9 cellular contexts compared by ENCODE assay signal in the genomic region with DNA sequence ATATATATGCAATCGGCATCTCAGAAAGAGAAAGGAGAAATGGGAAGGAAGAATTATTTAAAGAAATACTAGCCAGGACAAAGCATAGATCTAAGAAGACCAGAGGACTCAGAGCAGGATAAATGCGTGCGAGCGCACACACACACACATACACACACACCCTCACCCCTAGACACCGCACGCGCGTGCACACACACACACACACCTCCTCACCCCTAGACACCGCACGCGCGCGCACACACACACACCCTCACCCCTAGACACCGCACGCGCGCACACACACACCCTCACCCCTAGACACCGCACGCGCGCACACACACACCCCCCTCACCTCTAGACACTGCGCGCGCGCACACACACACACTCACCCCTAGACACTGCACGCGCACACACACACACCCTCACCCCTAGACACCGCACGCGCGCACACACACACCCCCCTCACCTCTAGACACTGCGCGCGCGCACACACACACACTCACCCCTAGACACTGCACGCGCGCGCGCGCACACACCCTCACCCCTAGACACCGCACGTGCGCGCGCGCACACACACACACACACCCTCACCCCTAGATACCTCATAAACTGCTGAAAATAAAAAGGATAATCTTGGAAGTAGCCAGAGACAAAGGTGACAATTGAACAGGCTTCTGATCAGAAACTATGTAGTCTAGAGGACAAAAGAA. TPM values are rescaled to one million over a fixed set of nuclear protein-coding genes. Genes with fewer than 3 reads are reported as not detected.
DNase-seq lines count a peak whose midpoint lies in the region; ATAC-seq, FAIRE-seq and TF ChIP-seq lines count a peak whose summit lies in the region.
"Not testable (repeated sequence)": the region's sequence is repeated elsewhere in the genome, so short reads cannot be mapped to it uniquely, and the experiment has no call there.
"Had no signal": no experiment of that assay in that cellular context is flagged by ENCODE, and none has a peak within 500 bp of the region (broad histone marks: within the 10 kb centered on the region; RNA-seq: fewer than 3 reads in every experiment).

No MANE protein-coding gene starts in this region.

- peaks cover 16% of the 10 kb centered on the region for H3K9me3 Mint-ChIP-seq in T-helper 2 cell treated with Interferon-gamma antibody and Interleukin-4, amounts not matched to agents 5 μg/mL and 100 μg/mL, for 36 hours
- peaks cover 15% of the 10 kb centered on the region for H3K9me3 Mint-ChIP-seq in activated T-cell treated with anti-CD3 and anti-CD28 coated beads, Interleukin-2, amount 50 U/mL, for 24 hours
- H3K9me3 Mint-ChIP-seq in activated naive CD4-positive, alpha-beta T cell treated with anti-CD3 and anti-CD28 coated beads, Interleukin-2, amount 10 ng/mL, durations not matched to agents 7 days and 5 days; natural killer cell: not testable (repeated sequence)
- H3K9me3 Mint-ChIP-seq in stimulated activated naive CD8-positive, alpha-beta T cell treated with anti-CD3 and anti-CD28 coated beads, Interleukin-15, Interleukin-2, amounts not matched to agents 100 ng/mL and 50 ng/mL, for 24 hours = peaks cover 11% of the 10 kb centered on the region

- H3K36me3 Mint-ChIP-seq in T-helper 2 cell treated with Interferon-gamma antibody and Interleukin-4, amounts not matched to agents 5 μg/mL and 100 μg/mL, for 36 hours (ENCODE audit: low read depth); activated T-cell treated with anti-CD3 and anti-CD28 coated beads, Interleukin-2, amount 50 U/mL, for 24 hours (ENCODE audit: low read depth); activated naive CD4-positive, alpha-beta T cell treated with anti-CD3 and anti-CD28 coated beads, Interleukin-2, amount 10 ng/mL, durations not matched to agents 7 days and 5 days; natural killer cell; stimulated activated naive CD8-positive, alpha-beta T cell treated with anti-CD3 and anti-CD28 coated beads, Interleukin-15, Interleukin-2, amounts not matched to agents 100 ng/mL and 50 ng/mL, for 24 hours (ENCODE audit: low read depth): not testable (repeated sequence)

- H2AFZ ChIP-seq in GM12878 (ENCODE audit: control insufficient read depth, low read depth, low read length) = not testable (repeated sequence)

- not testable (repeated sequence) for FAIRE-seq in GM12878 (lab: Jason Lieb, UNC)

- H3K27me3 ChIP-seq in GM12878 (replicated peaks in 1 of 2; ENCODE audit: control insufficient read depth in 2 of 2, insufficient read depth in 2 of 2, low read length in 1 of 2); endocrine pancreas (ENCODE audit: control insufficient read depth, insufficient read depth, low read length): not testable (repeated sequence)

- intact Hi-C loops in GM12878 (cut with micrococcal nuclease; ENCODE audit: unreplicated experiment); natural killer cell (cut with micrococcal nuclease): not testable (repeated sequence)

- H4K20me1 ChIP-seq in GM12878 (ENCODE audit: control insufficient read depth, insufficient read depth) = not testable (repeated sequence)

- ATAC-seq in GM12878, natural killer cell: not testable (repeated sequence)

- not testable (repeated sequence) for H3K9me3 ChIP-seq in GM12878 (replicated peaks; ENCODE audit: control insufficient read depth, insufficient read depth, low read length); endocrine pancreas (ENCODE audit: control insufficient read depth, low read length)

- H3K4me2 ChIP-seq in GM12878 (ENCODE audit: control insufficient read depth, insufficient read depth) = not testable (repeated sequence)

- not testable (repeated sequence) for TF ChIP-seq POLR2A in GM12878 (IDR thresholded peaks at IDR 0.05; ENCODE audit: low read depth, low read length)

- not testable (repeated sequence) for H3K27ac Mint-ChIP-seq in T-helper 2 cell treated with Interferon-gamma antibody and Interleukin-4, amounts not matched to agents 5 μg/mL and 100 μg/mL, for 36 hours; activated T-cell treated with anti-CD3 and anti-CD28 coated beads, Interleukin-2, amount 50 U/mL, for 24 hours; activated naive CD4-positive, alpha-beta T cell treated with anti-CD3 and anti-CD28 coated beads, Interleukin-2, amount 10 ng/mL, durations not matched to agents 7 days and 5 days; natural killer cell; stimulated activated naive CD8-positive, alpha-beta T cell treated with anti-CD3 and anti-CD28 coated beads, Interleukin-15, Interleukin-2, amounts not matched to agents 100 ng/mL and 50 ng/mL, for 24 hours

- in situ Hi-C loops in GM12878 (cut with MboI) = not testable (repeated sequence)

- TF ChIP-seq RAD21 in GM12878 (IDR thresholded peaks at IDR 0.05; ENCODE audit: insufficient read depth, low read depth, low read length) = not testable (repeated sequence)

- CTCF ChIA-PET in activated naive CD4-positive, alpha-beta T cell treated with anti-CD3 and anti-CD28 coated beads, Interleukin-2, amount 10 ng/mL, durations not matched to agents 7 days and 5 days (lab: Charles Lee); GM12878 (lab: Yijun Ruan, JAX): not testable (repeated sequence)

- not testable (repeated sequence) for H3K9ac ChIP-seq in GM12878 (ENCODE audit: control insufficient read depth, insufficient read depth, low read length); endocrine pancreas (ENCODE audit: control insufficient read depth, insufficient read depth, low read length)

- H3K27me3 Mint-ChIP-seq in T-helper 2 cell treated with Interferon-gamma antibody and Interleukin-4, amounts not matched to agents 5 μg/mL and 100 μg/mL, for 36 hours (ENCODE audit: low read depth); activated naive CD4-positive, alpha-beta T cell treated with anti-CD3 and anti-CD28 coated beads, Interleukin-2, amount 10 ng/mL, durations not matched to agents 7 days and 5 days: not testable (repeated sequence)
- peaks cover 13% of the 10 kb centered on the region for H3K27me3 Mint-ChIP-seq in activated T-cell treated with anti-CD3 and anti-CD28 coated beads, Interleukin-2, amount 50 U/mL, for 24 hours
- H3K27me3 Mint-ChIP-seq in natural killer cell (ENCODE audit: low read depth in 2 of 2) = peaks cover 14 to 63% of the 10 kb centered on the region in 2 donors
- peaks cover 14% of the 10 kb centered on the region for H3K27me3 Mint-ChIP-seq in stimulated activated naive CD8-positive, alpha-beta T cell treated with anti-CD3 and anti-CD28 coated beads, Interleukin-15, Interleukin-2, amounts not matched to agents 100 ng/mL and 50 ng/mL, for 24 hours

- not testable (repeated sequence) for TF ChIP-seq EP300 in GM12878 (IDR thresholded peaks at IDR 0.05; ENCODE audit: borderline replicate concordance in 1 of 2, control insufficient read depth in 1 of 2, low read depth in 2 of 2, low read length in 2 of 2)

- H3K4me3 Mint-ChIP-seq in T-helper 2 cell treated with Interferon-gamma antibody and Interleukin-4, amounts not matched to agents 5 μg/mL and 100 μg/mL, for 36 hours = peak overlapping the region; percentile 64
- peak overlapping the region; percentile 25 for H3K4me3 Mint-ChIP-seq in activated T-cell treated with anti-CD3 and anti-CD28 coated beads, Interleukin-2, amount 50 U/mL, for 24 hours
- H3K4me3 Mint-ChIP-seq in activated naive CD4-positive, alpha-beta T cell treated with anti-CD3 and anti-CD28 coated beads, Interleukin-2, amount 10 ng/mL, durations not matched to agents 7 days and 5 days = peak overlapping the region; percentile 11
- H3K4me3 Mint-ChIP-seq in natural killer cell = peak overlapping the region; percentile 28
- peak overlapping the region; percentile 35 for H3K4me3 Mint-ChIP-seq in stimulated activated naive CD8-positive, alpha-beta T cell treated with anti-CD3 and anti-CD28 coated beads, Interleukin-15, Interleukin-2, amounts not matched to agents 100 ng/mL and 50 ng/mL, for 24 hours

- POLR2A ChIA-PET in GM12878 (lab: Charles Lee) = interaction anchor here (0.6 kb wide), 1 partner anchor 68 kb away, joined by 3 read pairs; no protein-coding TSS in a partner anchor

- SMC1A ChIA-PET in GM12878 (lab: Charles Lee; ENCODE audit: uncharacterized antibody, unreplicated experiment) = not testable (repeated sequence)

- not testable (repeated sequence) for H3K36me3 ChIP-seq in GM12878 (ENCODE audit: control insufficient read depth in 2 of 2, insufficient read depth in 2 of 2, low read length in 1 of 2); endocrine pancreas (ENCODE audit: control insufficient read depth, insufficient read depth, low read length)

- TF ChIP-seq CTCF in GM12878 (IDR thresholded peaks at IDR 0.05 in 2 of 3, conservative IDR thresholded peaks at IDR 0.05 in 1 of 3; ENCODE audit: control insufficient read depth in 2 of 3, extremely low read depth in 1 of 3, insufficient read depth in 1 of 3, low read depth in 3 of 3, low read length in 3 of 3); natural killer cell (IDR thresholded peaks at IDR 0.05): not testable (repeated sequence)

- 52% methylated on average over 37 of the region's 47 CpGs for WGBS in GM12878 (ENCODE audit: insufficient coverage, insufficient replicate concordance, low lambda C conversion rate, missing lambda C conversion rate)

- not testable (repeated sequence) for H3K4me1 ChIP-seq in GM12878 (ENCODE audit: control insufficient read depth, insufficient read depth, low read length); endocrine pancreas (ENCODE audit: control insufficient read depth, insufficient read depth, low read length)

- not testable (repeated sequence) for H3K4me3 ChIP-seq in GM12878
- H3K4me3 ChIP-seq in endocrine pancreas (ENCODE audit: control insufficient read depth, insufficient read depth, low read length) = peak overlapping the region; percentile 29

- RAD21 ChIA-PET in GM12878 (lab: Charles Lee; ENCODE audit: unreplicated experiment) = not testable (repeated sequence)

- not testable (repeated sequence) for BruUV-seq in GM12878 (replicated peaks; lab: Mats Ljungman, UMichigan)

- peak; percentile 10 for DNase-seq in GM03348 (ENCODE audit: low spot score)
- not testable (repeated sequence) for DNase-seq in T-helper 2 cell treated with Interferon-gamma antibody and Interleukin-4, amounts not matched to agents 5 μg/mL and 100 μg/mL, for 36 hours (ENCODE audit: low spot score); activated T-cell treated with anti-CD3 and anti-CD28 coated beads, Interleukin-2, amount 50 U/mL, for 24 hours; activated naive CD4-positive, alpha-beta T cell treated with anti-CD3 and anti-CD28 coated beads, Interleukin-2, amount 10 ng/mL, durations not matched to agents 7 days and 5 days; GM12878 (ENCODE audit: low read depth, low spot score); natural killer cell

- H3K27ac ChIP-seq in GM12878 (ENCODE audit: control insufficient read depth, insufficient read depth) = not testable (repeated sequence)

- not testable (repeated sequence) for H3K79me2 ChIP-seq in GM12878 (ENCODE audit: control insufficient read depth, insufficient read depth, low read length)

- not testable (repeated sequence) for H3K4me1 Mint-ChIP-seq in T-helper 2 cell treated with Interferon-gamma antibody and Interleukin-4, amounts not matched to agents 5 μg/mL and 100 μg/mL, for 36 hours (ENCODE audit: low read depth); activated T-cell treated with anti-CD3 and anti-CD28 coated beads, Interleukin-2, amount 50 U/mL, for 24 hours (ENCODE audit: low read depth); activated naive CD4-positive, alpha-beta T cell treated with anti-CD3 and anti-CD28 coated beads, Interleukin-2, amount 10 ng/mL, durations not matched to agents 7 days and 5 days; stimulated activated naive CD8-positive, alpha-beta T cell treated with anti-CD3 and anti-CD28 coated beads, Interleukin-15, Interleukin-2, amounts not matched to agents 100 ng/mL and 50 ng/mL, for 24 hours (ENCODE audit: low read depth)
- H3K4me1 Mint-ChIP-seq in natural killer cell = peaks cover 0 to 11% of the 10 kb centered on the region in 2 donors

RNA-seq across cellular contexts. Expression of gene PPP4R4, which starts 44.2 kb away (rescaled TPM):
- 0.17 and 0.20 TPM in 2 replicates for total RNA-seq in GM12878 (2013; cell fraction: nucleolus; rRNA removed)
- total RNA-seq in GM12878 (2014; rRNA removed) (0.06 and 0.22 TPM in 2 replicates), GM12878 (2014; rRNA removed; fragmentation: Illumina TruSeq; extraction: Trizol) (0.13 and 0.28 TPM in 2 replicates), GM12878 (2021) (0.13 TPM in 1 of 2 replicates, not detected in the other), natural killer cell (under 1 TPM in 2 of 3 donors, not detected in 1; 0.52 to 0.58 TPM)
- not detected for polyA plus RNA-seq in GM12878 (2011; ENCODE audit: low read depth)
- polyA plus RNA-seq in GM12878 (2011; rRNA removed) (0.10 and 0.13 TPM in 2 replicates), GM12878 (2014; fragmentation: Illumina TruSeq; extraction: Trizol) (0.01 TPM in 1 of 2 replicates, not detected in the other), GM12878 (2014; fragmentation: Nextera tagmentation; extraction: Ambion mirVana) (under 1 TPM in 1 of 2 experiments, not detected in 1; 0.02 TPM), GM12878 (2014; rRNA removed) (not detected in 2 replicates), GM12878 (2016; fragmentation: Nextera tagmentation; extraction: Ambion mirVana) (not detected)
- 0.07 and 0.17 TPM in 2 replicates for polyA plus RNA-seq in GM12878 (2011; cell fraction: cytosol; rRNA removed)
- not detected in 2 replicates for polyA plus RNA-seq in GM12878 (2011; cell fraction: nucleus; rRNA removed)
- 0.08 and 0.20 TPM in 2 replicates for polyA plus RNA-seq in GM12878 (2012)
- 0.07 and 0.62 TPM in 2 replicates for polyA minus RNA-seq in GM12878 (2011; rRNA and poly(A)+ RNA removed)
- not detected in 2 replicates for polyA minus RNA-seq in GM12878 (2011; cell fraction: cytosol; rRNA and poly(A)+ RNA removed)
- polyA minus RNA-seq in GM12878 (2011; cell fraction: nucleus; rRNA and poly(A)+ RNA removed) = 0.24 and 0.96 TPM in 2 replicates
- total RNA-seq: CD8-positive, alpha-beta T cell had no signal

Comparison
In these comparisons a context has a peak if more than half of its experiments do, and no peak if none do; other contexts are left out.
1. H3K4me3 Mint-ChIP-seq: peak in every context shown above with its lines; median percentile 64 in T-helper 2 cell treated with Interferon-gamma antibody and Interleukin-4, amounts not matched to agents 5 μg/mL and 100 μg/mL, for 36 hours; 35 in stimulated activated naive CD8-positive, alpha-beta T cell treated with anti-CD3 and anti-CD28 coated beads, Interleukin-15, Interleukin-2, amounts not matched to agents 100 ng/mL and 50 ng/mL, for 24 hours; 28 in natural killer cell; 25 in activated T-cell treated with anti-CD3 and anti-CD28 coated beads, Interleukin-2, amount 50 U/mL, for 24 hours; 11 in activated naive CD4-positive, alpha-beta T cell treated with anti-CD3 and anti-CD28 coated beads, Interleukin-2, amount 10 ng/mL, durations not matched to agents 7 days and 5 days.